In genomic region chr5:36879274-36880033, GRCh38 we compare ENCODE assay signal across 8 cellular contexts. TPM values are rescaled to one million over a fixed set of nuclear protein-coding genes. Genes with fewer than 3 reads are reported as not detected.
DNase-seq lines count a peak whose midpoint lies in the region.

No MANE protein-coding gene starts in this region.

- no peak for DNase-seq in activated CD4-positive, alpha-beta T cell treated with anti-CD3 and anti-CD28 coated beads, Interleukin-2, amount 10 ng/mL, durations not matched to agents 24 days and 14 days
- no peak for DNase-seq in activated CD4-positive, alpha-beta T cell treated with anti-CD3 and anti-CD28 coated beads for 1 hour
- no peak for DNase-seq in activated T-helper 1 cell treated with anti-CD3 and anti-CD28 coated beads, Interleukin-12 subunit alpha, Interleukin-12 subunit beta, Interleukin-2, Interleukin-4 antibody, amounts not matched to agents 30 ng/mL and 10 ng/mL and 1 ng/mL, durations not matched to agents 14 hours and 24 hours and 36 hours (ENCODE audit: low spot score)
- no peak for DNase-seq in caudate nucleus (lab: John Stamatoyannopoulos, UW)
- DNase-seq in AG08395 (ENCODE audit: low spot score), result no peak
- no peak for DNase-seq in NCI-H1092 treated with DMSO at 0.1 percent for 48 hours (lab: John Stamatoyannopoulos, UW)

- H3K36me3 ChIP-seq in iPS-20b (ENCODE audit: insufficient read depth, low read depth, low read length) (no peaks in the 10 kb centered on the region), stomach smooth muscle (ENCODE audit: control insufficient read depth in 2 of 2, insufficient read depth in 2 of 2, low read length in 2 of 2) (no peaks in the 10 kb centered on the region)

- H3K9me3 Mint-ChIP-seq in activated CD4-positive, alpha-beta T cell treated with anti-CD3 and anti-CD28 coated beads, Interleukin-2, amount 10 ng/mL, durations not matched to agents 24 days and 14 days, result no peaks in the 10 kb centered on the region
- H3K9me3 Mint-ChIP-seq in activated T-helper 1 cell treated with anti-CD3 and anti-CD28 coated beads, Interleukin-12 subunit alpha, Interleukin-12 subunit beta, Interleukin-2, Interleukin-4 antibody, amounts not matched to agents 30 ng/mL and 10 ng/mL and 1 ng/mL, durations not matched to agents 14 hours and 24 hours and 36 hours, result no peaks in the 10 kb centered on the region

- intact Hi-C loops in activated CD4-positive, alpha-beta T cell treated with anti-CD3 and anti-CD28 coated beads, Interleukin-2, amount 10 ng/mL, durations not matched to agents 24 days and 14 days (cut with micrococcal nuclease), result loop anchor here (2.0 to 10.0 kb wide), 9 partner anchors 15 to 1265 kb away; partner anchors contain the start of genes LMBRD2, NADK2, NUP155 and SKP2
- intact Hi-C loops in activated T-helper 1 cell treated with anti-CD3 and anti-CD28 coated beads, Interleukin-12 subunit alpha, Interleukin-12 subunit beta, Interleukin-2, Interleukin-4 antibody, amounts not matched to agents 30 ng/mL and 10 ng/mL and 1 ng/mL, durations not matched to agents 14 hours and 24 hours and 36 hours (cut with micrococcal nuclease), result loop anchor here (5.0 to 10.0 kb wide), 7 partner anchors 128 to 1962 kb away; partner anchors contain the start of genes BRIX1, IL7R, LMBRD2 and RAD1

- H3K27me3 ChIP-seq in iPS-20b (ENCODE audit: insufficient read depth, low read length) (no peaks in the 10 kb centered on the region), stomach smooth muscle (ENCODE audit: control insufficient read depth in 1 of 2, insufficient read depth in 2 of 2, low read length in 2 of 2) (no peaks in the 10 kb centered on the region)

- H3K9ac ChIP-seq in iPS-20b (ENCODE audit: low read depth, low read length) (peak overlapping the region; percentile 66; the same call in 1 of the 2 replicates), stomach smooth muscle (ENCODE audit: low read length in 2 of 2) (peak overlapping the region in 1 of 2 donors; percentile 89)

- no peak overlapping the region for H3K27ac Mint-ChIP-seq in activated CD4-positive, alpha-beta T cell treated with anti-CD3 and anti-CD28 coated beads, Interleukin-2, amount 10 ng/mL, durations not matched to agents 24 days and 14 days
- no peak overlapping the region for H3K27ac Mint-ChIP-seq in activated T-helper 1 cell treated with anti-CD3 and anti-CD28 coated beads, Interleukin-12 subunit alpha, Interleukin-12 subunit beta, Interleukin-2, Interleukin-4 antibody, amounts not matched to agents 30 ng/mL and 10 ng/mL and 1 ng/mL, durations not matched to agents 14 hours and 24 hours and 36 hours

- peak overlapping the region; percentile 88 for H3K4me3 Mint-ChIP-seq in activated CD4-positive, alpha-beta T cell treated with anti-CD3 and anti-CD28 coated beads, Interleukin-2, amount 10 ng/mL, durations not matched to agents 24 days and 14 days
- peak overlapping the region; percentile 93 for H3K4me3 Mint-ChIP-seq in activated T-helper 1 cell treated with anti-CD3 and anti-CD28 coated beads, Interleukin-12 subunit alpha, Interleukin-12 subunit beta, Interleukin-2, Interleukin-4 antibody, amounts not matched to agents 30 ng/mL and 10 ng/mL and 1 ng/mL, durations not matched to agents 14 hours and 24 hours and 36 hours

- H3K4me1 ChIP-seq in iPS-20b (ENCODE audit: insufficient read depth, low read length) (peaks cover 18% of the 10 kb centered on the region), stomach smooth muscle (ENCODE audit: control insufficient read depth, insufficient read depth, low read length) (peaks cover 9% of the 10 kb centered on the region)

- H3K4me3 ChIP-seq in iPS-20b (ENCODE audit: low read length) (peak overlapping the region; percentile 91), stomach smooth muscle (ENCODE audit: low read length in 2 of 2) (peak overlapping the region; percentile 88 to 93)

- H3K9me3 ChIP-seq in iPS-20b (ENCODE audit: insufficient read depth, low read depth, low read length) (no peaks in the 10 kb centered on the region), stomach smooth muscle (ENCODE audit: control insufficient read depth in 2 of 2, low read length in 2 of 2) (no peaks in the 10 kb centered on the region)

- H3K27me3 Mint-ChIP-seq in activated CD4-positive, alpha-beta T cell treated with anti-CD3 and anti-CD28 coated beads, Interleukin-2, amount 10 ng/mL, durations not matched to agents 24 days and 14 days, result no peaks in the 10 kb centered on the region
- peaks cover 2% of the 10 kb centered on the region for H3K27me3 Mint-ChIP-seq in activated T-helper 1 cell treated with anti-CD3 and anti-CD28 coated beads, Interleukin-12 subunit alpha, Interleukin-12 subunit beta, Interleukin-2, Interleukin-4 antibody, amounts not matched to agents 30 ng/mL and 10 ng/mL and 1 ng/mL, durations not matched to agents 14 hours and 24 hours and 36 hours (ENCODE audit: insufficient read depth)

- no peak overlapping the region for H3K27ac ChIP-seq in iPS-20b (ENCODE audit: low read length)
- no peak overlapping the region for H3K27ac ChIP-seq in stomach smooth muscle (ENCODE audit: low read length)
- H3K27ac ChIP-seq in caudate nucleus (ENCODE audit: low read depth, low read length), result no peak overlapping the region

- H3K4me1 Mint-ChIP-seq in activated CD4-positive, alpha-beta T cell treated with anti-CD3 and anti-CD28 coated beads, Interleukin-2, amount 10 ng/mL, durations not matched to agents 24 days and 14 days, result peaks cover 35% of the 10 kb centered on the region
- peaks cover 58% of the 10 kb centered on the region for H3K4me1 Mint-ChIP-seq in activated T-helper 1 cell treated with anti-CD3 and anti-CD28 coated beads, Interleukin-12 subunit alpha, Interleukin-12 subunit beta, Interleukin-2, Interleukin-4 antibody, amounts not matched to agents 30 ng/mL and 10 ng/mL and 1 ng/mL, durations not matched to agents 14 hours and 24 hours and 36 hours (ENCODE audit: low read depth)

- peaks cover 5% of the 10 kb centered on the region for H3K36me3 Mint-ChIP-seq in activated CD4-positive, alpha-beta T cell treated with anti-CD3 and anti-CD28 coated beads, Interleukin-2, amount 10 ng/mL, durations not matched to agents 24 days and 14 days (ENCODE audit: low read depth)
- H3K36me3 Mint-ChIP-seq in activated T-helper 1 cell treated with anti-CD3 and anti-CD28 coated beads, Interleukin-12 subunit alpha, Interleukin-12 subunit beta, Interleukin-2, Interleukin-4 antibody, amounts not matched to agents 30 ng/mL and 10 ng/mL and 1 ng/mL, durations not matched to agents 14 hours and 24 hours and 36 hours (ENCODE audit: low read depth), result peaks cover 3% of the 10 kb centered on the region

RNA-seq across cellular contexts. Expression of gene NIPBL, which starts 2.9 kb away (rescaled TPM):
- total RNA-seq in activated CD4-positive, alpha-beta T cell treated with anti-CD3 and anti-CD28 coated beads, Interleukin-2, amount 10 ng/mL, durations not matched to agents 24 days and 14 days, result 49.3 and 49.6 TPM in 2 replicates
- 59.4 and 62.4 TPM in 2 replicates for total RNA-seq in activated T-helper 1 cell treated with anti-CD3 and anti-CD28 coated beads, Interleukin-12 subunit alpha, Interleukin-12 subunit beta, Interleukin-2, Interleukin-4 antibody, amounts not matched to agents 30 ng/mL and 10 ng/mL and 1 ng/mL, durations not matched to agents 14 hours and 24 hours and 36 hours
